ENCODE assay signal across 8 cellular contexts in genomic region chr14:54396493-54397335, GRCh38. TPM values are rescaled to one million over a fixed set of nuclear protein-coding genes. Genes with fewer than 3 reads are reported as not detected.
A peak's percentile ranks its signal among the peaks of the same experiment; 100 is the strongest.
DNase-seq lines count a peak whose midpoint lies in the region; ATAC-seq, FAIRE-seq and TF ChIP-seq lines count a peak whose summit lies in the region.

Gene CDKN3, plus strand, starts transcription at chr14:54397007. Its CDS starts 62 bp downstream, at chr14:54397069.

- ATAC-seq in HG02870 (IDR thresholded peaks at IDR 0.05; ENCODE audit: unreplicated experiment) = peak; percentile 97
- peak; percentile 99 for ATAC-seq in left cardiac atrium

- H3K9me3 Mint-ChIP-seq in progenitor cell of endocrine pancreas (ENCODE audit: low read depth) = no peaks in the 10 kb centered on the region

- peak; percentile 37 for TF ChIP-seq CTCF in GM13976 (IDR thresholded peaks at IDR 0.05; ENCODE audit: borderline replicate concordance, control extremely low read depth, extremely low read depth, insufficient read depth, missing control alignments)
- TF ChIP-seq CTCF in progenitor cell of endocrine pancreas (IDR thresholded peaks at IDR 0.05; ENCODE audit: unreplicated experiment) = peak; percentile 54

- DNase-seq in GM13976 (ENCODE audit: low spot score) (peak; percentile 97), NCI-H146 (lab: John Stamatoyannopoulos, UW) (peak; percentile 99), T-helper 1 cell (peak; percentile 92 to 99 (median 95)), amniotic epithelial cell (ENCODE audit: low read depth) (peak; percentile 99), left cardiac atrium (peak; percentile 99), progenitor cell of endocrine pancreas (ENCODE audit: low spot score, unreplicated experiment) (peak; percentile 91), urothelium cell line (ENCODE audit: low spot score) (peak; percentile 100)

- peak within 1 kb of the TSS; percentile 78 for H3K27ac Mint-ChIP-seq in progenitor cell of endocrine pancreas

- H3K36me3 Mint-ChIP-seq in progenitor cell of endocrine pancreas (ENCODE audit: insufficient read depth) = peaks cover 2% of the 10 kb centered on the region

- peak; percentile 89 for FAIRE-seq in urothelium cell line (lab: Jason Lieb, UNC)

- peaks cover 7% of the 10 kb centered on the region for H3K4me1 Mint-ChIP-seq in progenitor cell of endocrine pancreas (ENCODE audit: low read depth)

- H3K27me3 Mint-ChIP-seq in progenitor cell of endocrine pancreas = peaks cover 2% of the 10 kb centered on the region

- in situ Hi-C loops in GM13976 (cut with MboI; ENCODE audit: low sequenced_read_pairs, unreplicated experiment) = no loop called here

- peak within 1 kb of the TSS; percentile 83 for H3K4me3 Mint-ChIP-seq in progenitor cell of endocrine pancreas (ENCODE audit: low read depth)

- intact Hi-C loops in left cardiac atrium (cut with DNase I) = no loop called here

RNA-seq across cellular contexts. Expression of gene CDKN3, which starts in this region (rescaled TPM):
- total RNA-seq in left cardiac atrium (1 to 10 TPM; 6.9 to 7.9 TPM), progenitor cell of endocrine pancreas (20.2 and 20.5 TPM in 2 replicates)

Comparison
In these comparisons a context has a peak if more than half of its experiments do, and no peak if none do; other contexts are left out.
1. Peak in every context shown above with its lines: DNase-seq and ATAC-seq.